Comparison of ENCODE assay signal across 1 cellular context in genomic region chr13:49977992-49978391, GRCh38.
TF ChIP-seq lines count a peak whose summit lies in the region.

No MANE protein-coding gene starts in this region.

TF ChIP-seq in IMR-90, 13 proteins besides CTCF, POLR2A, EP300 and RAD21 (continued from another document):
- TF ChIP-seq, protein P1, sequence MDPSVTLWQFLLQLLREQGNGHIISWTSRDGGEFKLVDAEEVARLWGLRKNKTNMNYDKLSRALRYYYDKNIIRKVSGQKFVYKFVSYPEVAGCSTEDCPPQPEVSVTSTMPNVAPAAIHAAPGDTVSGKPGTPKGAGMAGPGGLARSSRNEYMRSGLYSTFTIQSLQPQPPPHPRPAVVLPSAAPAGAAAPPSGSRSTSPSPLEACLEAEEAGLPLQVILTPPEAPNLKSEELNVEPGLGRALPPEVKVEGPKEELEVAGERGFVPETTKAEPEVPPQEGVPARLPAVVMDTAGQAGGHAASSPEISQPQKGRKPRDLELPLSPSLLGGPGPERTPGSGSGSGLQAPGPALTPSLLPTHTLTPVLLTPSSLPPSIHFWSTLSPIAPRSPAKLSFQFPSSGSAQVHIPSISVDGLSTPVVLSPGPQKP (IDR thresholded peaks at IDR 0.05; ENCODE audit: borderline replicate concordance, low read depth, low read length), result no peak
- TF ChIP-seq RFX5 (IDR thresholded peaks at IDR 0.05; ENCODE audit: low read depth, low read length) (no peak), CHD1 (IDR thresholded peaks at IDR 0.05; ENCODE audit: low read depth, low read length) (no peak), BHLHE40 (IDR thresholded peaks at IDR 0.05; ENCODE audit: low read depth, low read length) (no peak), MXI1 (IDR thresholded peaks at IDR 0.05; ENCODE audit: borderline replicate concordance, low read depth, low read length) (no peak), RCOR1 (IDR thresholded peaks at IDR 0.05; ENCODE audit: insufficient replicate concordance, low read length) (no peak)
